Comparison of ENCODE assay signal across 2 cellular contexts in the genomic region with DNA sequence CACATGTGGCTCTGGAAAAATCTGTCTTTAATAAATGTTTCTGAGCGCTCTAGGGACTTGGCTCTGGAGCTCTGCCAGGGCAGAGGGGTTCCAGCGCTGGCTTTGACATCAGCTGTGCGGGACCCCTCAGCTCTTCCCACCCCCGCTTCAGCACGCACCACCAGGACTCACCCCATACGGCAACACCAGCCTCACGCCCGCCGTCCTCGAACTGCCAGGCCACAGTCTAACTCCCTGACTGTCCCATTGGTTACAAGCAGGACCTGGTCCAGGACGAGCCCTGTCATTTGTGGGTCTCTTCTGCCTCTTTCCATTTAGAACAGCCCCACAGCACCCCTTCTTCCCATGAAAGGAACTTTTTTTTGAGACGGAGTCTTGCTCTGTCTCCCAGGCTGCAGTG.
TF ChIP-seq lines count a peak whose summit lies in the region.

No MANE protein-coding gene starts in this region.

TF ChIP-seq in SK-N-SH, 30 proteins besides CTCF, POLR2A, EP300 and RAD21 (continued from another document):
- TF ChIP-seq, protein P1, sequence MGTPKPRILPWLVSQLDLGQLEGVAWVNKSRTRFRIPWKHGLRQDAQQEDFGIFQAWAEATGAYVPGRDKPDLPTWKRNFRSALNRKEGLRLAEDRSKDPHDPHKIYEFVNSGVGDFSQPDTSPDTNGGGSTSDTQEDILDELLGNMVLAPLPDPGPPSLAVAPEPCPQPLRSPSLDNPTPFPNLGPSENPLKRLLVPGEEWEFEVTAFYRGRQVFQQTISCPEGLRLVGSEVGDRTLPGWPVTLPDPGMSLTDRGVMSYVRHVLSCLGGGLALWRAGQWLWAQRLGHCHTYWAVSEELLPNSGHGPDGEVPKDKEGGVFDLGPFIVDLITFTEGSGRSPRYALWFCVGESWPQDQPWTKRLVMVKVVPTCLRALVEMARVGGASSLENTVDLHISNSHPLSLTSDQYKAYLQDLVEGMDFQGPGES (IDR thresholded peaks at IDR 0.05; ENCODE audit: low read depth, low read length), result no peak
- TF ChIP-seq RFX5 (IDR thresholded peaks at IDR 0.05; ENCODE audit: low read length) (no peak), NFIC (IDR thresholded peaks at IDR 0.05; ENCODE audit: borderline replicate concordance) (no peak)

TF ChIP-seq in SK-N-SH treated with all-trans-retinoic acid at 6 μM for 48 hours, 23 proteins besides CTCF, POLR2A, EP300 and RAD21 (continued from another document):
- TF ChIP-seq, protein P2, sequence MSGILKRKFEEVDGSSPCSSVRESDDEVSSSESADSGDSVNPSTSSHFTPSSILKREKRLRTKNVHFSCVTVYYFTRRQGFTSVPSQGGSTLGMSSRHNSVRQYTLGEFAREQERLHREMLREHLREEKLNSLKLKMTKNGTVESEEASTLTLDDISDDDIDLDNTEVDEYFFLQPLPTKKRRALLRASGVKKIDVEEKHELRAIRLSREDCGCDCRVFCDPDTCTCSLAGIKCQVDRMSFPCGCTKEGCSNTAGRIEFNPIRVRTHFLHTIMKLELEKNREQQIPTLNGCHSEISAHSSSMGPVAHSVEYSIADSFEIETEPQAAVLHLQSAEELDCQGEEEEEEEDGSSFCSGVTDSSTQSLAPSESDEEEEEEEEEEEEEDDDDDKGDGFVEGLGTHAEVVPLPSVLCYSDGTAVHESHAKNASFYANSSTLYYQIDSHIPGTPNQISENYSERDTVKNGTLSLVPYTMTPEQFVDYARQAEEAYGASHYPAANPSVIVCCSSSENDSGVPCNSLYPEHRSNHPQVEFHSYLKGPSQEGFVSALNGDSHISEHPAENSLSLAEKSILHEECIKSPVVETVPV (CRISPR knock-in tag; IDR thresholded peaks at IDR 0.05), result no peak
- no peak for TF ChIP-seq ZC3H10 (CRISPR knock-in tag; IDR thresholded peaks at IDR 0.05)
- TF ChIP-seq, protein P3, sequence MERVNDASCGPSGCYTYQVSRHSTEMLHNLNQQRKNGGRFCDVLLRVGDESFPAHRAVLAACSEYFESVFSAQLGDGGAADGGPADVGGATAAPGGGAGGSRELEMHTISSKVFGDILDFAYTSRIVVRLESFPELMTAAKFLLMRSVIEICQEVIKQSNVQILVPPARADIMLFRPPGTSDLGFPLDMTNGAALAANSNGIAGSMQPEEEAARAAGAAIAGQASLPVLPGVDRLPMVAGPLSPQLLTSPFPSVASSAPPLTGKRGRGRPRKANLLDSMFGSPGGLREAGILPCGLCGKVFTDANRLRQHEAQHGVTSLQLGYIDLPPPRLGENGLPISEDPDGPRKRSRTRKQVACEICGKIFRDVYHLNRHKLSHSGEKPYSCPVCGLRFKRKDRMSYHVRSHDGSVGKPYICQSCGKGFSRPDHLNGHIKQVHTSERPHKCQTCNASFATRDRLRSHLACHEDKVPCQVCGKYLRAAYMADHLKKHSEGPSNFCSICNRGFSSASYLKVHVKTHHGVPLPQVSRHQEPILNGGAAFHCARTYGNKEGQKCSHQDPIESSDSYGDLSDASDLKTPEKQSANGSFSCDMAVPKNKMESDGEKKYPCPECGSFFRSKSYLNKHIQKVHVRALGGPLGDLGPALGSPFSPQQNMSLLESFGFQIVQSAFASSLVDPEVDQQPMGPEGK (CRISPR knock-in tag; IDR thresholded peaks at IDR 0.05; ENCODE audit: borderline replicate concordance), result no peak
